In genomic region chr2:237982039-237982725, GRCh38 we compare ENCODE assay signal across 19 cellular contexts. TPM values are rescaled to one million over a fixed set of nuclear protein-coding genes. Genes with fewer than 3 reads are reported as not detected.
DNase-seq lines count a peak whose midpoint lies in the region; ATAC-seq and TF ChIP-seq lines count a peak whose summit lies in the region.
"Had no signal": no experiment of that assay in that cellular context is flagged by ENCODE, and none has a peak within 500 bp of the region (broad histone marks: within the 10 kb centered on the region; RNA-seq: fewer than 3 reads in every experiment).

No MANE protein-coding gene starts in this region.

- H3K9me3 Mint-ChIP-seq in natural killer cell (no peaks in the 10 kb centered on the region), endothelial cell (ENCODE audit: unreplicated experiment) (peaks cover 6% of the 10 kb centered on the region), immature natural killer cell (peaks cover 0 to under 1% (median 0%) of the 10 kb centered on the region in 6 donors), type B pancreatic cell (no peaks in the 10 kb centered on the region)
- no peaks in the 10 kb centered on the region for H3K9me3 Mint-ChIP-seq in natural killer cell treated with Interleukin-12 subunit alpha and Interleukin-12 subunit beta and Interleukin-15 and Interleukin-18, amount 100 ng/mL, for 72 hours
- H3K9me3 Mint-ChIP-seq: CD4-positive, CD25-positive, alpha-beta regulatory T cell; HFFc6 had no signal

- TF ChIP-seq CTCF in natural killer cell (IDR thresholded peaks at IDR 0.05) (no peak), endothelial cell (IDR thresholded peaks at IDR 0.05; ENCODE audit: unreplicated experiment) (no peak), type B pancreatic cell (conservative IDR thresholded peaks at IDR 0.05) (no peak)

- DNase-seq in natural killer cell: no peak
- DNase-seq in natural killer cell treated with Interleukin-12 subunit alpha and Interleukin-12 subunit beta and Interleukin-15 and Interleukin-18, amount 100 ng/mL, for 72 hours (ENCODE audit: low spot score): no peak
- DNase-seq in endothelial cell (ENCODE audit: low spot score): no peak
- DNase-seq in immature natural killer cell: no peak
- peak; percentile 15 for DNase-seq in type B pancreatic cell (ENCODE audit: extremely low spot score, unreplicated experiment)
- DNase-seq in medulla oblongata (ENCODE audit: extremely low spot score): no peak
- DNase-seq in NCI-H187 (lab: John Stamatoyannopoulos, UW): no peak
- no peak for DNase-seq in NCI-H510A treated with DMSO at 0.1 percent for 48 hours (lab: John Stamatoyannopoulos, UW)
- DNase-seq: ACHN; CD4-positive, CD25-positive, alpha-beta regulatory T cell; DMS53; HFFc6; KG1; MG63; NCI-H1092 treated with DMSO at 0.1 percent for 48 hours; NCI-H1694 treated with DMSO at 0.1 percent for 48 hours; NCI-H446; NCI-H774 had no signal

- H3K4me3 Mint-ChIP-seq in natural killer cell (no peak overlapping the region), endothelial cell (ENCODE audit: unreplicated experiment) (peak overlapping the region; percentile 73), immature natural killer cell (peak overlapping the region in 1 of 5 donors; percentile 1), type B pancreatic cell (no peak overlapping the region)
- H3K4me3 Mint-ChIP-seq in natural killer cell treated with Interleukin-12 subunit alpha and Interleukin-12 subunit beta and Interleukin-15 and Interleukin-18, amount 100 ng/mL, for 72 hours: no peak overlapping the region
- H3K4me3 Mint-ChIP-seq: HFFc6 had no signal

- intact Hi-C loops in natural killer cell (cut with micrococcal nuclease): no loop called here

- peak overlapping the region; percentile 64 to 71 for H3K27ac Mint-ChIP-seq in natural killer cell
- peak overlapping the region in 1 of 2 donors; percentile 65 for H3K27ac Mint-ChIP-seq in natural killer cell treated with Interleukin-12 subunit alpha and Interleukin-12 subunit beta and Interleukin-15 and Interleukin-18, amount 100 ng/mL, for 72 hours
- H3K27ac Mint-ChIP-seq in endothelial cell (ENCODE audit: unreplicated experiment): no peak overlapping the region
- peak overlapping the region in 4 of 6 donors; percentile 12 to 89 (median 72) for H3K27ac Mint-ChIP-seq in immature natural killer cell
- H3K27ac Mint-ChIP-seq in type B pancreatic cell: no peak overlapping the region
- H3K27ac Mint-ChIP-seq: HFFc6 had no signal

- H3K4me1 Mint-ChIP-seq in natural killer cell (peaks cover 82 to 92% of the 10 kb centered on the region in 2 donors), endothelial cell (ENCODE audit: unreplicated experiment) (peaks cover 59% of the 10 kb centered on the region), immature natural killer cell (peaks cover 85 to 98% of the 10 kb centered on the region in 2 donors), type B pancreatic cell (ENCODE audit: unreplicated experiment) (peaks cover 34% of the 10 kb centered on the region)
- H3K4me1 Mint-ChIP-seq in natural killer cell treated with Interleukin-12 subunit alpha and Interleukin-12 subunit beta and Interleukin-15 and Interleukin-18, amount 100 ng/mL, for 72 hours (ENCODE audit: low read depth in 2 of 2): peaks cover 66 to 71% of the 10 kb centered on the region in 2 donors

- no peaks in the 10 kb centered on the region for H3K27me3 Mint-ChIP-seq in natural killer cell (ENCODE audit: low read depth in 2 of 2)
- no peaks in the 10 kb centered on the region for H3K27me3 Mint-ChIP-seq in natural killer cell treated with Interleukin-12 subunit alpha and Interleukin-12 subunit beta and Interleukin-15 and Interleukin-18, amount 100 ng/mL, for 72 hours
- H3K27me3 Mint-ChIP-seq in endothelial cell (ENCODE audit: unreplicated experiment): peaks cover 20% of the 10 kb centered on the region
- H3K27me3 Mint-ChIP-seq in immature natural killer cell (ENCODE audit: low read depth in 3 of 3): no peaks in the 10 kb centered on the region
- H3K27me3 Mint-ChIP-seq in type B pancreatic cell: no peaks in the 10 kb centered on the region
- H3K27me3 Mint-ChIP-seq: CD4-positive, CD25-positive, alpha-beta regulatory T cell had no signal

- H3K36me3 Mint-ChIP-seq in natural killer cell (no peaks in the 10 kb centered on the region), endothelial cell (ENCODE audit: low read depth, unreplicated experiment) (peaks cover 31% of the 10 kb centered on the region), immature natural killer cell (peaks cover 2 to 17% (median 7%) of the 10 kb centered on the region in 3 donors), type B pancreatic cell (peaks cover 15% of the 10 kb centered on the region)
- H3K36me3 Mint-ChIP-seq in natural killer cell treated with Interleukin-12 subunit alpha and Interleukin-12 subunit beta and Interleukin-15 and Interleukin-18, amount 100 ng/mL, for 72 hours: peaks cover 3% of the 10 kb centered on the region

- no peak for ATAC-seq in natural killer cell
- no peak for ATAC-seq in natural killer cell treated with Interleukin-12 subunit alpha and Interleukin-12 subunit beta and Interleukin-15 and Interleukin-18, amount 100 ng/mL, for 72 hours
- ATAC-seq: Panc1 had no signal

RNA-seq across cellular contexts. Expression of gene UBE2F, which starts 15.4 kb away (rescaled TPM):
- total RNA-seq in natural killer cell (100 to 1,000 TPM in 1 of 3 donors, 10 to 100 TPM in 2; 82.4 to 135 (median 96.1) TPM), endothelial cell (ENCODE audit: unreplicated experiment) (107 TPM), type B pancreatic cell (ENCODE audit: low replicate concordance) (43.1 and 49.6 TPM in 2 replicates)
- total RNA-seq in natural killer cell treated with Interleukin-12 subunit alpha and Interleukin-12 subunit beta and Interleukin-15 and Interleukin-18, amount 100 ng/mL, for 72 hours: 10 to 100 TPM; 51.3 to 78.0 TPM
- polyA plus RNA-seq in immature natural killer cell: 100 to 1,000 TPM; 274 to 339 (median 323) TPM

Comparison
In these comparisons a context has a peak if more than half of its experiments do, and no peak if none do; other contexts are left out.
1. H3K27ac Mint-ChIP-seq: peak in natural killer cell (2 of 2) and immature natural killer cell (4 of 6); none in endothelial cell (single experiment) and type B pancreatic cell (single experiment).